28 cellular contexts compared by ENCODE assay signal in the genomic region with DNA sequence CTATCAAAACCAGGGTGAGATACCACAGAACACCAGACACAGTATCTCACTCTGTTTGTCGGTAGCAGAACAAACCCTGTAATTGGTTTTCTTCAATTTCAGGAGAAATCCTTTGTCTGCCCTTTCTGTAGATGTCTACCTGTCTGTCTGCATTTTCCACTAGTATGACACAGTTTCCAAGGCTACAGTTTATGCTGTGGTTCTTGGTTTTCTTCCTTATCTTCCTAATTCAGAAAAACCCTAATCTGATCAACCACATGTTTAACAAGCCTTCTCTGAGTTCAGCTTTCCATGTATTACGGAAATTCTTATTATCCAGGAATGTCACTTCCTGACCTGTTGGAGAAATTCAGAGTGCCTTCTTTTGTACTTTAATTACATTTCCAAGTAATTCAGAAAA.
"Had no signal": no experiment of that assay in that cellular context is flagged by ENCODE, and none has a peak within 500 bp of the region (broad histone marks: within the 10 kb centered on the region; RNA-seq: fewer than 3 reads in every experiment).

No MANE protein-coding gene starts in this region.

- H3K4me1 ChIP-seq: left lung, lower lobe of right lung, pancreas, prostate gland, spleen, stomach, testis, thyroid gland, transverse colon, upper lobe of left lung, vagina had no signal

- ATAC-seq: left colon; left lung; lower lobe of right lung; naive thymus-derived CD8-positive, alpha-beta T cell; pancreas; right cardiac atrium; sciatic nerve; stimulated activated effector memory CD8-positive, alpha-beta T cell treated with anti-CD3 and anti-CD28 coated beads, Interleukin-12 subunit alpha, Interleukin-12 subunit beta, amount 100 ng/mL, for 72 hours had no signal

- H3K36me3 ChIP-seq: left lung, lower lobe of right lung, pancreas, prostate gland, spleen, stomach, thyroid gland, transverse colon, upper lobe of left lung, vagina had no signal

- H3K4me3 ChIP-seq: left lung, lower lobe of right lung, pancreas, prostate gland, skin epidermis, spleen, stomach, testis, thyroid gland, transverse colon, upper lobe of left lung, vagina had no signal

- FAIRE-seq: islet of Langerhans, kidney, pancreas had no signal

- H3K27ac ChIP-seq: left lung, lower lobe of right lung, pancreas, prostate gland, skin epidermis, spleen, stomach, testis, thyroid gland, transverse colon, upper lobe of left lung, vagina had no signal

- DNase-seq: hypothalamus; immature natural killer cell; kidney; left colon; left lung; lower lobe of right lung; mammary epithelial cell; mesenchymal stem cell; naive thymus-derived CD8-positive, alpha-beta T cell; nucleus accumbens; pancreas; posterior cingulate gyrus; retina; right cardiac atrium; spleen; stimulated activated CD4-positive, alpha-beta T cell treated with anti-CD3 and anti-CD28 coated beads, Interleukin-4, amount 100 ng/mL, for 24 hours; stimulated activated naive CD4-positive, alpha-beta T cell; stomach; testis; thyroid gland; transverse colon; upper lobe of left lung had no signal

- H3K9me3 ChIP-seq: left lung, lower lobe of right lung, pancreas, prostate gland, spleen, stomach, testis, thyroid gland, transverse colon, upper lobe of left lung, vagina had no signal

- H3K27me3 ChIP-seq: pancreas, stomach, testis, thyroid gland, transverse colon, upper lobe of left lung, vagina had no signal
